In the genomic region with DNA sequence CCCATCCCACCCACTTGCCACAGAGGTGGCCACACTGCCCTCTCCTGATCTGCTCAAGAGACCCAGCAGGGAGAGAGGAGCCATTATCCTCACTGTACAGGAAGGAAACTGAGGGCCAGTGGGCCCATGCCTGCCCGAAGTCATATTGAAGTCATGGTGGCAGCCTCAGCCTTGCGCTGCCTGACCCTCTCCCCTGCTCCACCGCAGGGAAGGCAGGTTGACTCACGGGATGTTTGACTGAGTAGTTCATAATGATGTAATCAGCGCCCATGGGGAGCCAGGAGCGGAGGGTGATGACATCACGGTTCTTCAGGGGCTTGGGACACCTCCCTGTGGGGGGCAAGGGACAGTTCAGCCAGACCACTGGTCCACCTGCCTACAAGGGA, we compare ENCODE assay signal across 1 cellular context.
TF ChIP-seq lines count a peak whose summit lies in the region.

No MANE protein-coding gene starts in this region.

TF ChIP-seq in H1, 55 proteins besides CTCF, POLR2A, EP300 and RAD21:
- TF ChIP-seq EGR1 (IDR thresholded peaks at IDR 0.05; ENCODE audit: borderline replicate concordance, low read depth, low read length) = no peak
- TF ChIP-seq KDM4A (IDR thresholded peaks at IDR 0.05; ENCODE audit: low read depth, low read length, severe bottlenecking) = no peak
- TF ChIP-seq CEBPB (IDR thresholded peaks at IDR 0.05; ENCODE audit: low read depth, low read length) = no peak
- TF ChIP-seq, protein P1, sequence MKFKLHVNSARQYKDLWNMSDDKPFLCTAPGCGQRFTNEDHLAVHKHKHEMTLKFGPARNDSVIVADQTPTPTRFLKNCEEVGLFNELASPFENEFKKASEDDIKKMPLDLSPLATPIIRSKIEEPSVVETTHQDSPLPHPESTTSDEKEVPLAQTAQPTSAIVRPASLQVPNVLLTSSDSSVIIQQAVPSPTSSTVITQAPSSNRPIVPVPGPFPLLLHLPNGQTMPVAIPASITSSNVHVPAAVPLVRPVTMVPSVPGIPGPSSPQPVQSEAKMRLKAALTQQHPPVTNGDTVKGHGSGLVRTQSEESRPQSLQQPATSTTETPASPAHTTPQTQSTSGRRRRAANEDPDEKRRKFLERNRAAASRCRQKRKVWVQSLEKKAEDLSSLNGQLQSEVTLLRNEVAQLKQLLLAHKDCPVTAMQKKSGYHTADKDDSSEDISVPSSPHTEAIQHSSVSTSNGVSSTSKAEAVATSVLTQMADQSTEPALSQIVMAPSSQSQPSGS (IDR thresholded peaks at IDR 0.05; ENCODE audit: low read length) = no peak
- no peak for TF ChIP-seq SAP30 (IDR thresholded peaks at IDR 0.05; ENCODE audit: insufficient read depth, insufficient replicate concordance, low read length)
- TF ChIP-seq SP1 (IDR thresholded peaks at IDR 0.05; ENCODE audit: low read depth, low read length) = no peak
- TF ChIP-seq SIN3A (conservative IDR thresholded peaks at IDR 0.05 in 1 of 2, IDR thresholded peaks at IDR 0.05 in 1 of 2; ENCODE audit: low read depth in 1 of 2, low read length in 2 of 2) = no peak
- no peak for TF ChIP-seq RNF2 (IDR thresholded peaks at IDR 0.05; ENCODE audit: borderline replicate concordance, low read depth, low read length, missing control alignments, poor library complexity, severe bottlenecking)
- no peak for TF ChIP-seq RXRA (IDR thresholded peaks at IDR 0.05; ENCODE audit: insufficient read depth, low read depth, low read length)
- no peak for TF ChIP-seq KDM5A (IDR thresholded peaks at IDR 0.05; ENCODE audit: low read length)
- TF ChIP-seq JUND (IDR thresholded peaks at IDR 0.05; ENCODE audit: low read length) = no peak
- no peak for TF ChIP-seq SUZ12 (IDR thresholded peaks at IDR 0.05; ENCODE audit: low read length)
- TF ChIP-seq SP2 (IDR thresholded peaks at IDR 0.05; ENCODE audit: low read length) = no peak
